27 cellular contexts compared by ENCODE assay signal in the genomic region with DNA sequence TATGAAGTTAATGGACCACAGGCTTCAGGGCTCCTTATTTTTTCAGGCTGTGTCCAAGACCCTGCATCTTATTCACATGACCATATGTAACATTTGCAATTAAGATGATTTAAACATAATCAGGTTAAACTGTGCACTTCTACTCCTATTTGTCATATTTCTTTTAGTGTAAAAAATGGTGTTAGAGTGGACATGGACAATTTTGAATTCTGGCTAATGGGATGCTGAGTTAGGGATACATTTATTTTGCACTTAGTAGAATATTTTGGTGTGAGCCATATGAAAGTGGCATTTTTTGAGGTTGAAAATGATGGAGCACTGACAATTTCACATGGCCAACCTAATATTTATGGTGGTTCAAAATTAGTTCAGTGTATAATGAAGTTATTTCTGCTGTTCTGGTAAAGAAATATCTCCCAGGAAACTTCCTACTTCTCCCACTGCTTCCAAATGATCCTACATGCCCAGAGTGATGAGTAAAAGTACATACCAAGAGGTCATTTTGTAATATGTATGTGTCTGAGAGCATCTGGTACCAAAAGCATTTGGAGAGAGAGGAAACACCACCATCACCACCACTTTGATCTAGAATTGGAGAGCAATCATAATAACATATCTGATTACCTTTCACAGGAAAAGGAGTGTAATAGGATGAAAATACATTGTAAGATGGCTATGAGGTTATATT. TPM values are rescaled to one million over a fixed set of nuclear protein-coding genes. Genes with fewer than 3 reads are reported as not detected.
DNase-seq lines count a peak whose midpoint lies in the region; ATAC-seq, FAIRE-seq and TF ChIP-seq lines count a peak whose summit lies in the region.
"Had no signal": no experiment of that assay in that cellular context is flagged by ENCODE, and none has a peak within 500 bp of the region (broad histone marks: within the 10 kb centered on the region; RNA-seq: fewer than 3 reads in every experiment).

No MANE protein-coding gene starts in this region.

- BruUV-seq in K562 (replicated peaks; lab: Mats Ljungman, UMichigan), result no TSS peak
- no TSS peak for BruUV-seq in mammary epithelial cell (replicated peaks; lab: Mats Ljungman, UMichigan)

- H3K79me2 ChIP-seq in K562 (ENCODE audit: control insufficient read depth, insufficient read depth, low read length) (peaks cover 57% of the 10 kb centered on the region), mammary epithelial cell (ENCODE audit: insufficient read depth, low read length) (peaks cover 5% of the 10 kb centered on the region)

- H3K4me3 Mint-ChIP-seq in activated T-helper 1 cell treated with anti-CD3 and anti-CD28 coated beads, Interleukin-12 subunit alpha, Interleukin-12 subunit beta, Interleukin-2, Interleukin-4 antibody, amounts not matched to agents 30 ng/mL and 10 ng/mL and 1 ng/mL, durations not matched to agents 14 hours and 24 hours and 36 hours, result no peak overlapping the region
- H3K4me3 Mint-ChIP-seq: CD4-positive, alpha-beta T cell; HFFc6; IgD-negative memory B cell; T-cell had no signal

- no peaks in the 10 kb centered on the region for H3K9me3 Mint-ChIP-seq in activated T-helper 1 cell treated with anti-CD3 and anti-CD28 coated beads, Interleukin-12 subunit alpha, Interleukin-12 subunit beta, Interleukin-2, Interleukin-4 antibody, amounts not matched to agents 30 ng/mL and 10 ng/mL and 1 ng/mL, durations not matched to agents 14 hours and 24 hours and 36 hours
- H3K9me3 Mint-ChIP-seq: CD4-positive, alpha-beta T cell; HFFc6; T-cell had no signal

- TF ChIP-seq CTCF in 22Rv1 (IDR thresholded peaks at IDR 0.05) (no peak), K562 (IDR thresholded peaks at IDR 0.05 in 2 of 3, conservative IDR thresholded peaks at IDR 0.05 in 1 of 3; ENCODE audit: insufficient read depth in 2 of 3, low read depth in 1 of 3, low read length in 3 of 3) (no peak), mammary epithelial cell (conservative IDR thresholded peaks at IDR 0.05 in 1 of 2, IDR thresholded peaks at IDR 0.05 in 1 of 2; ENCODE audit: extremely low read depth in 1 of 2, insufficient read depth in 1 of 2, low read depth in 1 of 2, low read length in 2 of 2) (no peak)

- H3K4me2 ChIP-seq in K562 (ENCODE audit: insufficient read depth, low read length) (no peak overlapping the region), mammary epithelial cell (ENCODE audit: insufficient read depth, low read depth, low read length) (no peak overlapping the region)
- H3K4me2 ChIP-seq: BLaER1 treated with 17β-estradiol and CSF1 and Interleukin-3, amounts not matched to agents 10 nM and 100 nM had no signal

- no peaks in the 10 kb centered on the region for H3K4me1 Mint-ChIP-seq in activated T-helper 1 cell treated with anti-CD3 and anti-CD28 coated beads, Interleukin-12 subunit alpha, Interleukin-12 subunit beta, Interleukin-2, Interleukin-4 antibody, amounts not matched to agents 30 ng/mL and 10 ng/mL and 1 ng/mL, durations not matched to agents 14 hours and 24 hours and 36 hours (ENCODE audit: low read depth)
- H3K4me1 Mint-ChIP-seq: IgD-negative memory B cell, T-cell had no signal

- in situ Hi-C loops in K562 (cut with MboI) (no loop called here), mammary epithelial cell (cut with MboI; ENCODE audit: low sequenced_read_pairs in 2 of 2) (no loop called here)

- H3K27me3 Mint-ChIP-seq in activated T-helper 1 cell treated with anti-CD3 and anti-CD28 coated beads, Interleukin-12 subunit alpha, Interleukin-12 subunit beta, Interleukin-2, Interleukin-4 antibody, amounts not matched to agents 30 ng/mL and 10 ng/mL and 1 ng/mL, durations not matched to agents 14 hours and 24 hours and 36 hours (ENCODE audit: insufficient read depth), result no peaks in the 10 kb centered on the region
- H3K27me3 Mint-ChIP-seq: IgD-negative memory B cell, T-cell had no signal

- no peak for TF ChIP-seq EP300 in K562 (IDR thresholded peaks at IDR 0.05; ENCODE audit: low read length)

- H2AFZ ChIP-seq in K562 (ENCODE audit: low read depth, low read length) (no peak overlapping the region), mammary epithelial cell (ENCODE audit: low read depth, low read length) (no peak overlapping the region)

- H3K36me3 ChIP-seq in K562 (ENCODE audit: control insufficient read depth, insufficient read depth, low read length) (no peaks in the 10 kb centered on the region), mammary epithelial cell (ENCODE audit: insufficient read depth, low read length) (no peaks in the 10 kb centered on the region), MG63 (no peaks in the 10 kb centered on the region)
- H3K36me3 ChIP-seq: BLaER1 treated with 17β-estradiol and CSF1 and Interleukin-3, amounts not matched to agents 10 nM and 100 nM; SJCRH30 had no signal

- H3K9ac ChIP-seq in K562 (ENCODE audit: insufficient read depth in 1 of 2, low read depth in 2 of 2, low read length in 2 of 2), result no peak overlapping the region
- no peak overlapping the region for H3K9ac ChIP-seq in mammary epithelial cell (ENCODE audit: insufficient read depth, low read length)
- H3K9ac ChIP-seq: BLaER1 treated with 17β-estradiol and CSF1 and Interleukin-3, amounts not matched to agents 10 nM and 100 nM had no signal

- TF ChIP-seq POLR2A in K562 (conservative IDR thresholded peaks at IDR 0.05), result no peak

- H3K27ac ChIP-seq in 22Rv1 (peak overlapping the region; percentile 40), K562 (ENCODE audit: extremely low read depth, low read depth, low read length) (no peak overlapping the region), mammary epithelial cell (ENCODE audit: insufficient read depth, low read depth, low read length) (no peak overlapping the region)
- H3K27ac ChIP-seq: BLaER1 treated with 17β-estradiol and CSF1 and Interleukin-3, amounts not matched to agents 10 nM and 100 nM had no signal

- ATAC-seq in K562, result peak; percentile 8; the same call in 2 of the 3 replicates
- ATAC-seq: PC-3, Right ventricle myocardium inferior, T-cell had no signal

- H3K27ac Mint-ChIP-seq in activated T-helper 1 cell treated with anti-CD3 and anti-CD28 coated beads, Interleukin-12 subunit alpha, Interleukin-12 subunit beta, Interleukin-2, Interleukin-4 antibody, amounts not matched to agents 30 ng/mL and 10 ng/mL and 1 ng/mL, durations not matched to agents 14 hours and 24 hours and 36 hours, result no peak overlapping the region
- H3K27ac Mint-ChIP-seq: CD4-positive, alpha-beta T cell; IgD-negative memory B cell; T-cell had no signal

- H3K9me1 ChIP-seq in K562 (ENCODE audit: control insufficient read depth, insufficient read depth, low read length), result no peaks in the 10 kb centered on the region

- dilution Hi-C loops in mammary epithelial cell (cut with HindIII; ENCODE audit: low sequenced_read_pairs), result no loop called here

- no peak for FAIRE-seq in K562 (lab: Jason Lieb, UNC)
- peak; percentile 43 for FAIRE-seq in islet of Langerhans (lab: Jason Lieb, UNC)
- FAIRE-seq: GM12892 had no signal

- H3K9me3 ChIP-seq in K562 (replicated peaks; ENCODE audit: control insufficient read depth, insufficient read depth, low read depth, low read length), result no peaks in the 10 kb centered on the region
- no peaks in the 10 kb centered on the region for H3K9me3 ChIP-seq in mammary epithelial cell (replicated peaks; ENCODE audit: insufficient read depth, low read length)
- no peaks in the 10 kb centered on the region for H3K9me3 ChIP-seq in MG63
- H3K9me3 ChIP-seq: BLaER1 treated with 17β-estradiol and CSF1 and Interleukin-3, amounts not matched to agents 10 nM and 100 nM; Caco-2 had no signal

- DNase-seq in HCEC 1CT (peak; percentile 63), K562 (ENCODE audit: extremely low read depth in 1 of 4, low spot score in 3 of 4) (no peak), mammary epithelial cell (no peak), MG63 (no peak)
- DNase-seq in activated T-helper 1 cell treated with anti-CD3 and anti-CD28 coated beads, Interleukin-12 subunit alpha, Interleukin-12 subunit beta, Interleukin-2, Interleukin-4 antibody, amounts not matched to agents 30 ng/mL and 10 ng/mL and 1 ng/mL, durations not matched to agents 14 hours and 24 hours and 36 hours (ENCODE audit: low spot score), result no peak
- DNase-seq in activated CD4-positive, alpha-beta T cell treated with anti-CD3 and anti-CD28 coated beads for 1 hour, result no peak
- DNase-seq: AML-193; Caco-2; CD4-positive, alpha-beta T cell; DMS79 treated with DMSO at 0.1 percent for 48 hours; H7; HFFc6; NCI-H1092 treated with DMSO at 0.1 percent for 48 hours; NCI-H146; NCI-H1930; NCI-H2107; NCI-H524 treated with DMSO at 0.1 percent for 48 hours; NCI-H774; PC-3; SJCRH30; T-cell had no signal

- H4K20me1 ChIP-seq in K562 (replicated peaks; ENCODE audit: control insufficient read depth, insufficient read depth, low read length) (no peaks in the 10 kb centered on the region), mammary epithelial cell (ENCODE audit: insufficient read depth, low read length) (no peaks in the 10 kb centered on the region)
- H4K20me1 ChIP-seq: BLaER1 treated with 17β-estradiol and CSF1 and Interleukin-3, amounts not matched to agents 10 nM and 100 nM had no signal

- no peak overlapping the region for H3K4me3 ChIP-seq in K562
- no peak overlapping the region for H3K4me3 ChIP-seq in mammary epithelial cell (replicated peaks in 1 of 3; ENCODE audit: insufficient read depth in 1 of 3, low read depth in 2 of 3, low read length in 3 of 3)
- H3K4me3 ChIP-seq in MG63, result no peak overlapping the region
- H3K4me3 ChIP-seq: BLaER1 treated with 17β-estradiol and CSF1 and Interleukin-3, amounts not matched to agents 10 nM and 100 nM; SJCRH30 had no signal

- POLR2A ChIA-PET in K562 (lab: Yijun Ruan, JAX), result interaction anchor here (0.5 kb wide), 1 partner anchor 194 kb away, joined by 3 read pairs; no protein-coding TSS in a partner anchor

- H3K4me1 ChIP-seq in K562 (replicated peaks in 1 of 2; ENCODE audit: control insufficient read depth in 2 of 2, insufficient read depth in 2 of 2, low read length in 2 of 2), result peaks cover 6 to 14% of the 10 kb centered on the region in 2 experiments; a peak in 4 of 5 replicates
- peaks cover 5% of the 10 kb centered on the region for H3K4me1 ChIP-seq in mammary epithelial cell (ENCODE audit: insufficient read depth, low read length)
- H3K4me1 ChIP-seq: BLaER1 treated with 17β-estradiol and CSF1 and Interleukin-3, amounts not matched to agents 10 nM and 100 nM had no signal

- no peaks in the 10 kb centered on the region for H3K36me3 Mint-ChIP-seq in activated T-helper 1 cell treated with anti-CD3 and anti-CD28 coated beads, Interleukin-12 subunit alpha, Interleukin-12 subunit beta, Interleukin-2, Interleukin-4 antibody, amounts not matched to agents 30 ng/mL and 10 ng/mL and 1 ng/mL, durations not matched to agents 14 hours and 24 hours and 36 hours (ENCODE audit: low read depth)
- H3K36me3 Mint-ChIP-seq: IgD-negative memory B cell, T-cell had no signal

- H3K27me3 ChIP-seq in K562 (ENCODE audit: control insufficient read depth in 2 of 2, insufficient read depth in 2 of 2, low read length in 2 of 2) (no peaks in the 10 kb centered on the region), mammary epithelial cell (ENCODE audit: insufficient read depth, low read length) (no peaks in the 10 kb centered on the region), MG63 (no peaks in the 10 kb centered on the region)
- H3K27me3 ChIP-seq: BLaER1 treated with 17β-estradiol and CSF1 and Interleukin-3, amounts not matched to agents 10 nM and 100 nM; SJCRH30 had no signal

- intact Hi-C loops in K562 (cut with micrococcal nuclease), result no loop called here
- intact Hi-C loops in activated T-helper 1 cell treated with anti-CD3 and anti-CD28 coated beads, Interleukin-12 subunit alpha, Interleukin-12 subunit beta, Interleukin-2, Interleukin-4 antibody, amounts not matched to agents 30 ng/mL and 10 ng/mL and 1 ng/mL, durations not matched to agents 14 hours and 24 hours and 36 hours (cut with micrococcal nuclease), result no loop called here
- intact Hi-C loops in mammary epithelial cell (cut with micrococcal nuclease), result no loop called here

- no peak for TF ChIP-seq RAD21 in K562 (CRISPR knock-in tag; conservative IDR thresholded peaks at IDR 0.05 in 1 of 2, IDR thresholded peaks at IDR 0.05 in 1 of 2)

- CTCF ChIA-PET in K562 (lab: Yijun Ruan, JAX; ENCODE audit: low intra/inter-chr PET ratio) (no interaction called here), mammary epithelial cell (lab: Charles Lee; ENCODE audit: low non-redundant PET) (no interaction called here)

RNA-seq across cellular contexts. Expression of a gene that starts 36.0 kb away (rescaled TPM):
- total RNA-seq in K562 (2011; cell fraction: chromatin; rRNA removed; ENCODE audit: low replicate concordance), result 22.0 and 32.1 TPM in 2 replicates
- 12.3 and 22.5 TPM in 2 replicates for total RNA-seq in K562 (2011; cell fraction: nucleolus; rRNA removed)
- total RNA-seq in K562 (2011; cell fraction: nucleoplasm; rRNA removed), result 24.6 and 32.9 TPM in 2 replicates
- 18.7 and 20.1 TPM in 2 replicates for total RNA-seq in K562 (2014; rRNA removed)
- total RNA-seq in K562 (2014; rRNA removed; fragmentation: Illumina TruSeq; extraction: Trizol), result 25.3 and 28.2 TPM in 2 replicates
- total RNA-seq in K562 (2015; rRNA removed; fragmentation: Illumina TruSeq; extraction: Trizol), result 24.2 and 24.3 TPM in 2 replicates
- total RNA-seq in K562 (2021), result 19.5 and 22.8 TPM in 2 replicates
- polyA plus RNA-seq in K562 (2011; rRNA removed), result 16.3 and 17.4 TPM in 2 replicates
- 8.8 and 13.0 TPM in 2 replicates for polyA plus RNA-seq in K562 (2011; cell fraction: cytosol; rRNA removed)
- 11.8 and 16.0 TPM in 2 replicates for polyA plus RNA-seq in K562 (2011; cell fraction: nucleus; rRNA removed)
- polyA plus RNA-seq in K562 (2012), result 11.1 and 14.0 TPM in 2 replicates
- 21.0 and 24.9 TPM in 2 replicates for polyA plus RNA-seq in K562 (2014; fragmentation: Illumina TruSeq; extraction: Trizol)
- 1 to 10 TPM; 8.5 to 8.6 TPM for polyA plus RNA-seq in K562 (2014; fragmentation: Nextera tagmentation; extraction: Ambion mirVana)
- polyA plus RNA-seq in K562 (2014; rRNA removed), result 21.0 and 23.8 TPM in 2 replicates
- 23.2 and 28.7 TPM in 2 replicates for polyA minus RNA-seq in K562 (2011; rRNA and poly(A)+ RNA removed)
- polyA minus RNA-seq in K562 (2011; cell fraction: cytosol; rRNA and poly(A)+ RNA removed), result 14.6 and 17.6 TPM in 2 replicates
- polyA minus RNA-seq in K562 (2011; cell fraction: nucleus; rRNA and poly(A)+ RNA removed), result 29.1 and 49.5 TPM in 2 replicates
- total RNA-seq in activated T-helper 1 cell treated with anti-CD3 and anti-CD28 coated beads, Interleukin-12 subunit alpha, Interleukin-12 subunit beta, Interleukin-2, Interleukin-4 antibody, amounts not matched to agents 30 ng/mL and 10 ng/mL and 1 ng/mL, durations not matched to agents 14 hours and 24 hours and 36 hours, result not detected in 2 replicates
- 10 to 100 TPM; 17.3 to 49.7 TPM for total RNA-seq in mammary epithelial cell
- 11.0 TPM for polyA plus RNA-seq in mammary epithelial cell
- polyA minus RNA-seq in mammary epithelial cell, result 0.72 TPM
- total RNA-seq in MG63 (2014; rRNA removed; shearing (Covaris generic); ENCODE audit: low replicate concordance), result 14.6 and 102 TPM in 2 replicates
- total RNA-seq: CD4-positive, alpha-beta T cell had no signal
- polyA plus RNA-seq: IgD-negative memory B cell had no signal

Comparison
In these comparisons a context has a peak if more than half of its experiments do, and no peak if none do; other contexts are left out.
1. RNA of a gene that starts 36.0 kb away (total RNA-seq): 17.3 to 49.7 TPM in mammary epithelial cell, 12.3 to 32.9 TPM in K562 and 14.6 to 102 TPM in MG63; not detected in activated T-helper 1 cell treated with anti-CD3 and anti-CD28 coated beads, Interleukin-12 subunit alpha, Interleukin-12 subunit beta, Interleukin-2, Interleukin-4 antibody, amounts not matched to agents 30 ng/mL and 10 ng/mL and 1 ng/mL, durations not matched to agents 14 hours and 24 hours and 36 hours; every median in the first group is over 10 times any median in the second.